8 cellular contexts compared by ENCODE assay signal in genomic region chr7:143287935-143288826, GRCh38. TPM values are rescaled to one million over a fixed set of nuclear protein-coding genes. Genes with fewer than 3 reads are reported as not detected.
DNase-seq lines count a peak whose midpoint lies in the region; ATAC-seq and TF ChIP-seq lines count a peak whose summit lies in the region.

Gene CASP2 (plus strand): TSS chr7:143288351. CDS start chr7:143288456, 105 bp downstream.

- H3K9me3 ChIP-seq in adrenal gland (replicated peaks in 1 of 3) (no peaks in the 10 kb centered on the region), heart left ventricle (no peaks in the 10 kb centered on the region)

- H3K36me3 ChIP-seq in adrenal gland (replicated peaks in 1 of 2): peaks cover 0 to 14% of the 10 kb centered on the region in 2 donors
- peaks cover 0 to 30% (median 20%) of the 10 kb centered on the region in 9 donors for H3K36me3 ChIP-seq in heart left ventricle

- ATAC-seq in HG02870 (IDR thresholded peaks at IDR 0.05; ENCODE audit: unreplicated experiment) (peak; percentile 84), T-cell (replicated peaks in 1 of 4) (peak; percentile 93 to 96 (median 93)), heart left ventricle (peak; percentile 96 to 98 (median 97))

- CTCF ChIA-PET in T-cell (lab: Charles Lee): interaction anchor here (0.6 to 1.3 kb wide), 20 partner anchors 10 to 1633 kb away, joined by 3 to 14 read pairs (median 4); partner anchors contain the start of gene EPHA1 (in 1 of the 2)

- DNase-seq in GM13977 (ENCODE audit: low spot score) (peak; percentile 99), NCI-H146 (lab: John Stamatoyannopoulos, UW) (peak; percentile 95), T-cell (peak; percentile 96 to 99 (median 98)), adrenal gland (peak; percentile 98 to 99 (median 99)), heart left ventricle (peak; percentile 99), posterior cingulate gyrus (peak; percentile 93 to 100 (median 97)), type B pancreatic cell (ENCODE audit: extremely low spot score, unreplicated experiment) (peak; percentile 99)

- H3K4me1 ChIP-seq in adrenal gland (replicated peaks in 1 of 2) (peaks cover 4 to 29% of the 10 kb centered on the region in 2 donors), heart left ventricle (peaks cover 0 to 60% (median 41%) of the 10 kb centered on the region in 12 donors)

- H3K27ac ChIP-seq in adrenal gland (peak within 1 kb of the TSS in 4 of 5 donors; percentile 64 to 92 (median 78)), heart left ventricle (peak within 1 kb of the TSS; percentile 76 to 97 (median 93))

- TF ChIP-seq POLR2A in adrenal gland (IDR thresholded peaks at IDR 0.05): peak in 1 of 2 donors; percentile 59
- TF ChIP-seq POLR2A in heart left ventricle (IDR thresholded peaks at IDR 0.05): peak in 1 of 2 donors; percentile 70

- in situ Hi-C loops in GM13977 (cut with MboI; ENCODE audit: low pct_unique_long_range_greater_than_20kb, low sequenced_read_pairs, unreplicated experiment): no loop called here

- intact Hi-C loops in adrenal gland (cut with DNase I) (loop anchor here in 1 of 2 donors (2.0 kb wide), 1 partner anchor 41 kb away; no protein-coding TSS in a partner anchor), heart left ventricle (cut with DNase I) (loop anchor here in 5 of 10 donors (2.0 to 10.0 kb wide), 4 partner anchors 25 to 97 kb away; partner anchors contain the start of genes ZYX (in 4 of the 5) and GSTK1 (in 1 of the 5)), posterior cingulate gyrus (cut with DNase I) (loop anchor here (2.0 kb wide), 1 partner anchor 91 kb away; no protein-coding TSS in a partner anchor)

- POLR2A ChIA-PET in T-cell (lab: Charles Lee): interaction anchor here in 1 of 2 donors (0.6 kb wide), 1 partner anchor 25 kb away, joined by 4 read pairs; the partner anchor contains the start of gene GSTK1

- H3K27me3 Mint-ChIP-seq in T-cell (no peaks in the 10 kb centered on the region), type B pancreatic cell (no peaks in the 10 kb centered on the region)

- TF ChIP-seq CTCF in GM13977 (IDR thresholded peaks at IDR 0.05; ENCODE audit: extremely low read depth, insufficient read depth, missing control alignments) (peak; percentile 49), adrenal gland (IDR thresholded peaks at IDR 0.05) (peak; percentile 26 to 43 (median 28)), heart left ventricle (IDR thresholded peaks at IDR 0.05) (peak in 11 of 12 donors; percentile 13 to 66 (median 46)), type B pancreatic cell (conservative IDR thresholded peaks at IDR 0.05) (peak; percentile 39)

- H3K9me3 Mint-ChIP-seq in T-cell (no peaks in the 10 kb centered on the region), type B pancreatic cell (peaks cover 5% of the 10 kb centered on the region)

- H3K27ac Mint-ChIP-seq in T-cell (peak within 1 kb of the TSS; percentile 93 to 94), type B pancreatic cell (peak within 1 kb of the TSS; percentile 92)

- 2 to 5% (median 3%) methylated on average over 37 to 84 of the region's 84 CpGs for WGBS in adrenal gland, 4 donors
- WGBS in heart left ventricle, 4 donors: 1 to 2% (median 1%) methylated on average over 47 to 84 of the region's 84 CpGs

- H3K27me3 ChIP-seq in adrenal gland (no peaks in the 10 kb centered on the region), heart left ventricle (no peaks in the 10 kb centered on the region)

- H3K4me3 Mint-ChIP-seq in T-cell (peak within 1 kb of the TSS; percentile 96 to 97 (median 97)), type B pancreatic cell (peak within 1 kb of the TSS; percentile 97)

- H3K36me3 Mint-ChIP-seq in T-cell (peaks cover 14% of the 10 kb centered on the region), type B pancreatic cell (peaks cover 16% of the 10 kb centered on the region)

- H3K4me1 Mint-ChIP-seq in T-cell (peaks cover 55 to 66% (median 58%) of the 10 kb centered on the region in 3 donors), type B pancreatic cell (ENCODE audit: unreplicated experiment) (peaks cover 22% of the 10 kb centered on the region)

- H3K4me3 ChIP-seq in adrenal gland: peak within 1 kb of the TSS; percentile 43 to 99 (median 66)
- H3K4me3 ChIP-seq in heart left ventricle: peak within 1 kb of the TSS; percentile 60 to 99 (median 86)

RNA-seq across cellular contexts. Expression of gene CASP2, which starts in this region (rescaled TPM):
- total RNA-seq in T-cell: 10 to 100 TPM; 43.4 to 83.6 (median 73.7) TPM
- 10 to 100 TPM in 6 of 8 donors, 1 to 10 TPM in 2; 8.9 to 25.4 (median 14.3) TPM for total RNA-seq in adrenal gland
- 10 to 100 TPM in 1 of 3 donors, 1 to 10 TPM in 2; 4.6 to 16.1 (median 5.3) TPM for polyA plus RNA-seq in adrenal gland
- 10 to 100 TPM in 6 of 9 donors, 1 to 10 TPM in 3; 7.4 to 18.3 (median 13.8) TPM for total RNA-seq in heart left ventricle
- polyA plus RNA-seq in heart left ventricle: 1 to 10 TPM; 5.4 to 7.0 TPM
- total RNA-seq in type B pancreatic cell (ENCODE audit: low replicate concordance): 53.9 and 55.2 TPM in 2 replicates

Comparison
In these comparisons a context has a peak if more than half of its experiments do, and no peak if none do; other contexts are left out.
1. Peak in every context shown above with its lines: DNase-seq, ATAC-seq, H3K4me3 ChIP-seq and H3K27ac ChIP-seq.